ENCODE assay signal across 19 cellular contexts in genomic region chr2:172416447-172417058, GRCh38. TPM values are rescaled to one million over a fixed set of nuclear protein-coding genes. Genes with fewer than 3 reads are reported as not detected.
DNase-seq lines count a peak whose midpoint lies in the region; ATAC-seq lines count a peak whose summit lies in the region.
"Had no signal": no experiment of that assay in that cellular context is flagged by ENCODE, and none has a peak within 500 bp of the region (broad histone marks: within the 10 kb centered on the region; RNA-seq: fewer than 3 reads in every experiment).

No MANE protein-coding gene starts in this region.

- no peak for DNase-seq in activated naive CD8-positive, alpha-beta T cell treated with anti-CD3 and anti-CD28 coated beads, Interleukin-2, amount 50 U/mL, for 24 hours
- DNase-seq in activated naive CD8-positive, alpha-beta T cell treated with anti-CD3 and anti-CD28 coated beads for 36 hours = no peak
- peak; percentile 46 for DNase-seq in NOMO-1 treated with dmso at 0.1 percent for 144 hours (lab: John Stamatoyannopoulos, UW; ENCODE audit: unreplicated experiment)
- DNase-seq in foreskin melanocyte = peak; percentile 30
- no peak for DNase-seq in activated naive CD4-positive, alpha-beta T cell treated with anti-CD3 and anti-CD28 coated beads, Interleukin-2, amount 10 ng/mL, durations not matched to agents 7 days and 5 days
- no peak for DNase-seq in Right ventricle myocardium inferior (ENCODE audit: missing footprints)
- DNase-seq: 8988T, C1 segment of cervical spinal cord, DMS53, HCEC 1CT, MM.1S, NCI-H1436 treated with DMSO at 0.1 percent for 48 hours, NCI-H2081, NCI-H510A treated with DMSO at 0.1 percent for 48 hours, PC-3 had no signal

- H3K27ac Mint-ChIP-seq in activated naive CD8-positive, alpha-beta T cell treated with anti-CD3 and anti-CD28 coated beads, Interleukin-2, amount 50 U/mL, for 24 hours = no peak overlapping the region
- no peak overlapping the region for H3K27ac Mint-ChIP-seq in activated naive CD8-positive, alpha-beta T cell treated with anti-CD3 and anti-CD28 coated beads for 36 hours
- H3K27ac Mint-ChIP-seq in activated naive CD4-positive, alpha-beta T cell treated with anti-CD3 and anti-CD28 coated beads, Interleukin-2, amount 10 ng/mL, durations not matched to agents 7 days and 5 days = no peak overlapping the region
- H3K27ac Mint-ChIP-seq: T-helper 1 cell treated with Interleukin-12 subunit alpha and Interleukin-12 subunit beta and Interleukin-4 antibody, amounts not matched to agents 30 μg/mL and 1 μg/mL, for 36 hours had no signal

- H3K9me3 Mint-ChIP-seq in activated naive CD8-positive, alpha-beta T cell treated with anti-CD3 and anti-CD28 coated beads, Interleukin-2, amount 50 U/mL, for 24 hours = no peaks in the 10 kb centered on the region
- H3K9me3 Mint-ChIP-seq in activated naive CD8-positive, alpha-beta T cell treated with anti-CD3 and anti-CD28 coated beads for 36 hours = no peaks in the 10 kb centered on the region
- H3K9me3 Mint-ChIP-seq in activated naive CD4-positive, alpha-beta T cell treated with anti-CD3 and anti-CD28 coated beads, Interleukin-2, amount 10 ng/mL, durations not matched to agents 7 days and 5 days = no peaks in the 10 kb centered on the region

- ATAC-seq in activated naive CD8-positive, alpha-beta T cell treated with anti-CD3 and anti-CD28 coated beads, Interleukin-2, amount 50 U/mL, for 24 hours = peak; percentile 54
- ATAC-seq in HG02870 (IDR thresholded peaks at IDR 0.05; ENCODE audit: unreplicated experiment) = no peak
- no peak for ATAC-seq in GM21529 (IDR thresholded peaks at IDR 0.05; ENCODE audit: unreplicated experiment)
- no peak for ATAC-seq in Right ventricle myocardium inferior
- ATAC-seq: PC-3, SK-N-SH treated with all-trans-retinoic acid at 6 μM for 48 hours had no signal

- intact Hi-C loops in Right ventricle myocardium inferior (cut with DNase I) = no loop called here

- no peaks in the 10 kb centered on the region for H3K4me1 Mint-ChIP-seq in activated naive CD8-positive, alpha-beta T cell treated with anti-CD3 and anti-CD28 coated beads, Interleukin-2, amount 50 U/mL, for 24 hours
- H3K4me1 Mint-ChIP-seq in activated naive CD8-positive, alpha-beta T cell treated with anti-CD3 and anti-CD28 coated beads for 36 hours = no peaks in the 10 kb centered on the region
- H3K4me1 Mint-ChIP-seq in activated naive CD4-positive, alpha-beta T cell treated with anti-CD3 and anti-CD28 coated beads, Interleukin-2, amount 10 ng/mL, durations not matched to agents 7 days and 5 days = no peaks in the 10 kb centered on the region

- peaks cover 7% of the 10 kb centered on the region for H3K27me3 Mint-ChIP-seq in activated naive CD8-positive, alpha-beta T cell treated with anti-CD3 and anti-CD28 coated beads, Interleukin-2, amount 50 U/mL, for 24 hours
- peaks cover 7% of the 10 kb centered on the region for H3K27me3 Mint-ChIP-seq in activated naive CD8-positive, alpha-beta T cell treated with anti-CD3 and anti-CD28 coated beads for 36 hours
- H3K27me3 Mint-ChIP-seq in activated naive CD4-positive, alpha-beta T cell treated with anti-CD3 and anti-CD28 coated beads, Interleukin-2, amount 10 ng/mL, durations not matched to agents 7 days and 5 days = peaks cover 30% of the 10 kb centered on the region

- no peaks in the 10 kb centered on the region for H3K36me3 Mint-ChIP-seq in activated naive CD8-positive, alpha-beta T cell treated with anti-CD3 and anti-CD28 coated beads, Interleukin-2, amount 50 U/mL, for 24 hours (ENCODE audit: low read depth)
- H3K36me3 Mint-ChIP-seq in activated naive CD8-positive, alpha-beta T cell treated with anti-CD3 and anti-CD28 coated beads for 36 hours = no peaks in the 10 kb centered on the region
- no peaks in the 10 kb centered on the region for H3K36me3 Mint-ChIP-seq in activated naive CD4-positive, alpha-beta T cell treated with anti-CD3 and anti-CD28 coated beads, Interleukin-2, amount 10 ng/mL, durations not matched to agents 7 days and 5 days

- CTCF ChIA-PET in activated naive CD4-positive, alpha-beta T cell treated with anti-CD3 and anti-CD28 coated beads, Interleukin-2, amount 10 ng/mL, durations not matched to agents 7 days and 5 days (lab: Charles Lee) = interaction anchor here (0.6 kb wide), 1 partner anchor 357 kb away, joined by 3 read pairs; no protein-coding TSS in a partner anchor

- no peak overlapping the region for H3K4me3 Mint-ChIP-seq in activated naive CD8-positive, alpha-beta T cell treated with anti-CD3 and anti-CD28 coated beads, Interleukin-2, amount 50 U/mL, for 24 hours
- no peak overlapping the region for H3K4me3 Mint-ChIP-seq in activated naive CD8-positive, alpha-beta T cell treated with anti-CD3 and anti-CD28 coated beads for 36 hours
- H3K4me3 Mint-ChIP-seq in activated naive CD4-positive, alpha-beta T cell treated with anti-CD3 and anti-CD28 coated beads, Interleukin-2, amount 10 ng/mL, durations not matched to agents 7 days and 5 days = no peak overlapping the region
- H3K4me3 Mint-ChIP-seq: T-helper 1 cell treated with Interleukin-12 subunit alpha and Interleukin-12 subunit beta and Interleukin-4 antibody, amounts not matched to agents 30 μg/mL and 1 μg/mL, for 36 hours had no signal

RNA-seq across cellular contexts. Expression of gene ITGA6, which starts 10.8 kb away (rescaled TPM):
- 10 to 100 TPM in 1 of 2 experiments, 1 to 10 TPM in 1; 9.6 to 10.2 TPM for total RNA-seq in activated naive CD8-positive, alpha-beta T cell treated with anti-CD3 and anti-CD28 coated beads for 36 hours
- total RNA-seq in Right ventricle myocardium inferior = 44.7 TPM

Comparison
In these comparisons a context has a peak if more than half of its experiments do, and no peak if none do; other contexts are left out.
1. DNase-seq: peak in NOMO-1 treated with dmso at 0.1 percent for 144 hours (single experiment) and foreskin melanocyte (single experiment); none in activated naive CD8-positive, alpha-beta T cell treated with anti-CD3 and anti-CD28 coated beads, Interleukin-2, amount 50 U/mL, for 24 hours (single experiment), activated naive CD8-positive, alpha-beta T cell treated with anti-CD3 and anti-CD28 coated beads for 36 hours (single experiment), activated naive CD4-positive, alpha-beta T cell treated with anti-CD3 and anti-CD28 coated beads, Interleukin-2, amount 10 ng/mL, durations not matched to agents 7 days and 5 days (single experiment) and Right ventricle myocardium inferior (single experiment).